ENCODE assay signal across 1 cellular context in genomic region chr9:93950619-93951601, GRCh38.
A peak's percentile ranks its signal among the peaks of the same experiment; 100 is the strongest.
TF ChIP-seq lines count a peak whose summit lies in the region.

No MANE protein-coding gene starts in this region.

TF ChIP-seq in HepG2, 621 proteins besides CTCF, POLR2A, EP300 and RAD21 (continued from another document and continues in another):
- TF ChIP-seq, protein P1, sequence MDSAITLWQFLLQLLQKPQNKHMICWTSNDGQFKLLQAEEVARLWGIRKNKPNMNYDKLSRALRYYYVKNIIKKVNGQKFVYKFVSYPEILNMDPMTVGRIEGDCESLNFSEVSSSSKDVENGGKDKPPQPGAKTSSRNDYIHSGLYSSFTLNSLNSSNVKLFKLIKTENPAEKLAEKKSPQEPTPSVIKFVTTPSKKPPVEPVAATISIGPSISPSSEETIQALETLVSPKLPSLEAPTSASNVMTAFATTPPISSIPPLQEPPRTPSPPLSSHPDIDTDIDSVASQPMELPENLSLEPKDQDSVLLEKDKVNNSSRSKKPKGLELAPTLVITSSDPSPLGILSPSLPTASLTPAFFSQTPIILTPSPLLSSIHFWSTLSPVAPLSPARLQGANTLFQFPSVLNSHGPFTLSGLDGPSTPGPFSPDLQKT (CRISPR knock-in tag; IDR thresholded peaks at IDR 0.05; ENCODE audit: borderline replicate concordance): no peak
- TF ChIP-seq ZBTB43 (CRISPR knock-in tag; conservative IDR thresholded peaks at IDR 0.05) (no peak), ZNF775 (CRISPR knock-in tag; IDR thresholded peaks at IDR 0.05; ENCODE audit: borderline replicate concordance) (no peak), CSRNP1 (CRISPR knock-in tag; IDR thresholded peaks at IDR 0.05) (no peak), ZSCAN31 (CRISPR knock-in tag; IDR thresholded peaks at IDR 0.05; ENCODE audit: low read depth) (no peak), CHD4 (IDR thresholded peaks at IDR 0.05; ENCODE audit: borderline replicate concordance, low read length) (no peak), BHLHE40 (IDR thresholded peaks at IDR 0.05; ENCODE audit: low read length) (no peak), KDM5A (IDR thresholded peaks at IDR 0.05; ENCODE audit: borderline replicate concordance, low read length) (no peak), RAD51 (IDR thresholded peaks at IDR 0.05; ENCODE audit: borderline replicate concordance) (no peak), SATB2 (CRISPR knock-in tag; IDR thresholded peaks at IDR 0.05) (no peak), WIZ (CRISPR knock-in tag; IDR thresholded peaks at IDR 0.05) (no peak), HIVEP1 (CRISPR knock-in tag; IDR thresholded peaks at IDR 0.05) (no peak), DZIP1 (CRISPR knock-in tag; IDR thresholded peaks at IDR 0.05) (no peak), FLYWCH1 (CRISPR knock-in tag; IDR thresholded peaks at IDR 0.05) (no peak), SETDB1 (CRISPR knock-in tag; IDR thresholded peaks at IDR 0.05; ENCODE audit: borderline replicate concordance) (no peak), ZNF580 (CRISPR knock-in tag; IDR thresholded peaks at IDR 0.05; ENCODE audit: borderline replicate concordance, low read depth) (no peak), NONO (IDR thresholded peaks at IDR 0.05) (no peak), NONO (CRISPR knock-in tag; conservative IDR thresholded peaks at IDR 0.05) (no peak), KAT2B (IDR thresholded peaks at IDR 0.05; ENCODE audit: borderline replicate concordance, low read depth, low read length) (no peak), PATZ1 (CRISPR knock-in tag; IDR thresholded peaks at IDR 0.05) (no peak), ZHX2 (IDR thresholded peaks at IDR 0.05; ENCODE audit: low read depth) (no peak), ZHX2 (CRISPR knock-in tag; IDR thresholded peaks at IDR 0.05; ENCODE audit: borderline replicate concordance) (no peak), ZNF709 (CRISPR knock-in tag; IDR thresholded peaks at IDR 0.05) (no peak), SALL2 (CRISPR knock-in tag; IDR thresholded peaks at IDR 0.05) (peak; percentile 12; the same call in 1 of the 2 replicates), MATR3 (CRISPR knock-in tag; IDR thresholded peaks at IDR 0.05) (no peak), ATF4 (CRISPR knock-in tag; IDR thresholded peaks at IDR 0.05) (no peak), TBP (CRISPR knock-in tag; IDR thresholded peaks at IDR 0.05) (no peak), GABPA (IDR thresholded peaks at IDR 0.05; ENCODE audit: low read depth, low read length) (no peak), GABPA (CRISPR knock-in tag; IDR thresholded peaks at IDR 0.05; ENCODE audit: low read depth) (0 out of 2 replicates have a peak, but pooled peaks have one; percentile 27), GATAD2A (CRISPR knock-in tag; IDR thresholded peaks at IDR 0.05) (no peak), REL (CRISPR knock-in tag; conservative IDR thresholded peaks at IDR 0.05) (no peak), MTA3 (CRISPR knock-in tag; IDR thresholded peaks at IDR 0.05) (no peak), GATAD1 (CRISPR knock-in tag; IDR thresholded peaks at IDR 0.05) (no peak), ONECUT2 (CRISPR knock-in tag; IDR thresholded peaks at IDR 0.05) (no peak), DMTF1 (CRISPR knock-in tag; IDR thresholded peaks at IDR 0.05) (no peak), SOX13 (IDR thresholded peaks at IDR 0.05) (no peak), SOX13 (CRISPR knock-in tag; conservative IDR thresholded peaks at IDR 0.05 in 1 of 2, IDR thresholded peaks at IDR 0.05 in 1 of 2) (no peak), ZNF317 (CRISPR knock-in tag; IDR thresholded peaks at IDR 0.05) (no peak), ZFP90 (CRISPR knock-in tag; IDR thresholded peaks at IDR 0.05; ENCODE audit: borderline replicate concordance) (0 out of 2 replicates have a peak, but pooled peaks have one; percentile 19), HDAC2 (CRISPR knock-in tag; IDR thresholded peaks at IDR 0.05) (no peak), PAF1 (CRISPR knock-in tag; IDR thresholded peaks at IDR 0.05) (no peak), TCF7 (IDR thresholded peaks at IDR 0.05; ENCODE audit: low read depth) (no peak), TSC22D2 (CRISPR knock-in tag; IDR thresholded peaks at IDR 0.05; ENCODE audit: borderline replicate concordance) (no peak), NFIC (IDR thresholded peaks at IDR 0.05; ENCODE audit: low read length) (no peak), ZC3H4 (CRISPR knock-in tag; IDR thresholded peaks at IDR 0.05; ENCODE audit: borderline replicate concordance) (no peak)
- TF ChIP-seq, protein P2, sequence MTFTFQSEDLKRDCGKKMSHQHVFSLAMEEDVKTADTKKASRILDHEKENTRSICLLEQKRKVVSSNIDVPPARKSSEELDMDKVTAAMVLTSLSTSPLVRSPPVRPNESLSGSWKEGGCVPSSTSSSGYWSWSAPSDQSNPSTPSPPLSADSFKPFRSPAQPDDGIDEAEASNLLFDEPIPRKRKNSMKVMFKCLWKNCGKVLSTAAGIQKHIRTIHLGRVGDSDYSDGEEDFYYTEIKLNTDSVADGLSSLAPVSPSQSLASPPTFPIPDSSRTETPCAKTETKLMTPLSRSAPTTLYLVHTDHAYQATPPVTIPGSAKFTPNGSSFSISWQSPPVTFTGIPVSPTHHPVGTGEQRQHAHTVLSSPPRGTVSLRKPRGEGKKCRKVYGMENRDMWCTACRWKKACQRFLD (CRISPR knock-in tag; IDR thresholded peaks at IDR 0.05; ENCODE audit: borderline replicate concordance): no peak
- TF ChIP-seq, protein P3, sequence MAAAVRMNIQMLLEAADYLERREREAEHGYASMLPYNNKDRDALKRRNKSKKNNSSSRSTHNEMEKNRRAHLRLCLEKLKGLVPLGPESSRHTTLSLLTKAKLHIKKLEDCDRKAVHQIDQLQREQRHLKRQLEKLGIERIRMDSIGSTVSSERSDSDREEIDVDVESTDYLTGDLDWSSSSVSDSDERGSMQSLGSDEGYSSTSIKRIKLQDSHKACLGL (CRISPR knock-in tag; IDR thresholded peaks at IDR 0.05): 0 out of 2 replicates have a peak, but pooled peaks have one; percentile 36
